11 cellular contexts compared by ENCODE assay signal in the genomic region with DNA sequence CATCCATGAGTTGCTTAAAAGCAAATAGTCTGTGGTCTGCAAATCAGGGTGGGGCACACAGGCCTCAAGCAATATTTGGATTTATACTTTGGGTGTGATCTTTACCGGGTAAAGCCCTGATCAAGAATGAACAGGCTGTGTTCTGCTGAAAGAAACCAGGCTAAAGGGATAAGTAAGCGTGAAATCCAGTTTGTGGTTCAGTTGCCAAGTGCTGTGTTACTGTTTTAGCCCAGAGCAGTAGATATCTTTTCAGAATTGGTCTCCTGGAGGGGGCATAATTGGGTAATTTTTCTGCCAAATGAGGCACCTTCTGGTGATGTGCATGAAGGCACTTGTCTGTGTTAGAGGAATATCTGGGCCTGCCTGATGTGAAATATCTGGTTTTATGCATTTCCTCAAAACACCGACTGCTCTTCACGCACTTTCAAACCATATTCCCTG.
DNase-seq lines count a peak whose midpoint lies in the region; ATAC-seq and TF ChIP-seq lines count a peak whose summit lies in the region.
"Had no signal": no experiment of that assay in that cellular context is flagged by ENCODE, and none has a peak within 500 bp of the region (broad histone marks: within the 10 kb centered on the region; RNA-seq: fewer than 3 reads in every experiment).

No MANE protein-coding gene starts in this region.

- H3K27ac Mint-ChIP-seq in activated naive CD4-positive, alpha-beta T cell treated with anti-CD3 and anti-CD28 coated beads, Interleukin-2, amount 10 ng/mL, durations not matched to agents 7 days and 5 days: peak overlapping the region; percentile 28
- H3K27ac Mint-ChIP-seq in stimulated activated naive B cell treated with anti-CD40 and anti-IgM and Interleukin-4, amounts not matched to agents 10 μg/mL and 1 μg/mL and 100 μg/mL, for 72 hours: peak overlapping the region; percentile 53

- POLR2A ChIA-PET in RWPE1 (lab: Yijun Ruan, JAX; ENCODE audit: low non-redundant PET): no interaction called here

- ATAC-seq in stimulated activated naive B cell treated with anti-CD40 and anti-IgM and Interleukin-4, amounts not matched to agents 10 μg/mL and 1 μg/mL and 100 μg/mL, for 72 hours (replicated peaks): peak; percentile 69 to 75
- ATAC-seq in GM19395 (IDR thresholded peaks at IDR 0.05; ENCODE audit: unreplicated experiment): no peak
- no peak for ATAC-seq in GM19035 (IDR thresholded peaks at IDR 0.05; ENCODE audit: unreplicated experiment)

- H3K27ac ChIP-seq in RWPE1: no peak overlapping the region

- H3K9me3 Mint-ChIP-seq in activated naive CD4-positive, alpha-beta T cell treated with anti-CD3 and anti-CD28 coated beads, Interleukin-2, amount 10 ng/mL, durations not matched to agents 7 days and 5 days: no peaks in the 10 kb centered on the region
- peaks cover 0 to 2% of the 10 kb centered on the region in 2 donors for H3K9me3 Mint-ChIP-seq in stimulated activated naive B cell treated with anti-CD40 and anti-IgM and Interleukin-4, amounts not matched to agents 10 μg/mL and 1 μg/mL and 100 μg/mL, for 72 hours

- TF ChIP-seq CTCF in RWPE1 (conservative IDR thresholded peaks at IDR 0.05; ENCODE audit: low read depth): no peak

- no peak overlapping the region for H3K4me3 Mint-ChIP-seq in activated naive CD4-positive, alpha-beta T cell treated with anti-CD3 and anti-CD28 coated beads, Interleukin-2, amount 10 ng/mL, durations not matched to agents 7 days and 5 days
- H3K4me3 Mint-ChIP-seq in stimulated activated naive B cell treated with anti-CD40 and anti-IgM and Interleukin-4, amounts not matched to agents 10 μg/mL and 1 μg/mL and 100 μg/mL, for 72 hours: peak overlapping the region in 1 of 2 donors; percentile 4

- peaks cover 31% of the 10 kb centered on the region for H3K4me1 Mint-ChIP-seq in activated naive CD4-positive, alpha-beta T cell treated with anti-CD3 and anti-CD28 coated beads, Interleukin-2, amount 10 ng/mL, durations not matched to agents 7 days and 5 days
- peaks cover 35 to 81% of the 10 kb centered on the region in 2 donors for H3K4me1 Mint-ChIP-seq in stimulated activated naive B cell treated with anti-CD40 and anti-IgM and Interleukin-4, amounts not matched to agents 10 μg/mL and 1 μg/mL and 100 μg/mL, for 72 hours

- no peak for DNase-seq in activated naive CD4-positive, alpha-beta T cell treated with anti-CD3 and anti-CD28 coated beads, Interleukin-2, amount 10 ng/mL, durations not matched to agents 7 days and 5 days
- no peak for DNase-seq in activated naive CD4-positive, alpha-beta T cell (lab: John Stamatoyannopoulos, UW)
- DNase-seq in RWPE1 (ENCODE audit: low spot score): peak; percentile 33
- peak; percentile 64 for DNase-seq in dedifferentiated amniotic fluid mesenchymal stem cell (ENCODE audit: extremely low spot score)
- no peak for DNase-seq in stimulated activated naive B cell treated with anti-CD40 and anti-IgM and Interleukin-4, amounts not matched to agents 10 μg/mL and 1 μg/mL and 100 μg/mL, for 72 hours
- DNase-seq in islet precursor cell: no peak
- DNase-seq: C1 segment of cervical spinal cord, NCI-H1105, NCI-H748 treated with DMSO at 0.1 percent for 48 hours had no signal

- peaks cover 68% of the 10 kb centered on the region for H3K36me3 Mint-ChIP-seq in activated naive CD4-positive, alpha-beta T cell treated with anti-CD3 and anti-CD28 coated beads, Interleukin-2, amount 10 ng/mL, durations not matched to agents 7 days and 5 days
- H3K36me3 Mint-ChIP-seq in stimulated activated naive B cell treated with anti-CD40 and anti-IgM and Interleukin-4, amounts not matched to agents 10 μg/mL and 1 μg/mL and 100 μg/mL, for 72 hours: peaks cover 71 to 81% of the 10 kb centered on the region in 2 donors

- CTCF ChIA-PET in activated naive CD4-positive, alpha-beta T cell treated with anti-CD3 and anti-CD28 coated beads, Interleukin-2, amount 10 ng/mL, durations not matched to agents 7 days and 5 days (lab: Charles Lee): interaction anchor here (1.0 to 1.1 kb wide), 2 partner anchors 13 to 15 kb away, joined by 3 to 5 read pairs; no protein-coding TSS in a partner anchor
- CTCF ChIA-PET in RWPE1 (lab: Yijun Ruan, JAX): no interaction called here

- no peaks in the 10 kb centered on the region for H3K27me3 Mint-ChIP-seq in activated naive CD4-positive, alpha-beta T cell treated with anti-CD3 and anti-CD28 coated beads, Interleukin-2, amount 10 ng/mL, durations not matched to agents 7 days and 5 days
- no peaks in the 10 kb centered on the region for H3K27me3 Mint-ChIP-seq in stimulated activated naive B cell treated with anti-CD40 and anti-IgM and Interleukin-4, amounts not matched to agents 10 μg/mL and 1 μg/mL and 100 μg/mL, for 72 hours

Comparison
In these comparisons a context has a peak if more than half of its experiments do, and no peak if none do; other contexts are left out.
1. DNase-seq: peak in RWPE1 (single experiment) and dedifferentiated amniotic fluid mesenchymal stem cell (single experiment); none in activated naive CD4-positive, alpha-beta T cell treated with anti-CD3 and anti-CD28 coated beads, Interleukin-2, amount 10 ng/mL, durations not matched to agents 7 days and 5 days (single experiment), activated naive CD4-positive, alpha-beta T cell (0 of 4), stimulated activated naive B cell treated with anti-CD40 and anti-IgM and Interleukin-4, amounts not matched to agents 10 μg/mL and 1 μg/mL and 100 μg/mL, for 72 hours (single experiment) and islet precursor cell (single experiment).
2. ATAC-seq: peak in stimulated activated naive B cell treated with anti-CD40 and anti-IgM and Interleukin-4, amounts not matched to agents 10 μg/mL and 1 μg/mL and 100 μg/mL, for 72 hours (2 of 2); none in GM19395 (single experiment) and GM19035 (single experiment).